In the genomic region with DNA sequence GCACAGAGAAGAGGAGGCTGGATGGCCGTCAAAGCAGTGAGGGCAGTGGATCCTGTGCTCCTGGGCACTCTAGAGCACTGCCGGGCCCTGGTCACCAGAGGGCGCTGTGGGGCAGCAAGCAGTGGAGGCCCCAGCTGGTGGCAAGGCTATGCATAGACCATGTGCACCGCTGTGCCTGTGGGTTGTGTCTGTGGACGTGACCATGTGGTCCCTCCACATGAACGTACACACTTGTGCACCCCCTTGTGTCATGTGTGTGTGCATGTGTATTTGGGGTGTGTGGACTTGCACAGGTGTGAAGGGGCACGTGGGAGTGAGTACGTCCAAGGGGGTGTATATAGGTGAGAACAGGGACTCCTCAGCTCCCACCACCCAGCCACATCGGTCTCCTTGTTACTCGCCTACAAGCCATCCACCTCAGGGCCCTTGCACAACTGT, we compare ENCODE assay signal across 1 cellular context.
A peak's percentile ranks its signal among the peaks of the same experiment; 100 is the strongest.
TF ChIP-seq lines count a peak whose summit lies in the region.

No MANE protein-coding gene starts in this region.

TF ChIP-seq in GM12878, 131 proteins besides CTCF, POLR2A, EP300 and RAD21 (continued from another document):
- TF ChIP-seq BHLHE40 (IDR thresholded peaks at IDR 0.05; ENCODE audit: borderline replicate concordance in 1 of 2, low read depth in 2 of 2, low read length in 1 of 2) (peak; percentile 41 to 58; a peak in 3 of 4 replicates), DPF2 (IDR thresholded peaks at IDR 0.05) (0 out of 2 replicates have a peak, but pooled peaks have one; percentile 25), LARP7 (IDR thresholded peaks at IDR 0.05) (peak; percentile 83), RB1 (IDR thresholded peaks at IDR 0.05; ENCODE audit: borderline replicate concordance) (peak; percentile 68; the same call in 1 of the 2 replicates), IRF4 (IDR thresholded peaks at IDR 0.05; ENCODE audit: low read depth, low read length) (peak; percentile 56; the same call in 1 of the 2 replicates), PBX3 (IDR thresholded peaks at IDR 0.05; ENCODE audit: insufficient replicate concordance, low read depth, low read length) (peak; percentile 37), TCF3 (IDR thresholded peaks at IDR 0.05; ENCODE audit: borderline replicate concordance, insufficient read depth, low read depth, low read length) (peak; percentile 86; the same call in 1 of the 2 replicates), CREM (IDR thresholded peaks at IDR 0.05; ENCODE audit: low read depth) (no peak), FOS (IDR thresholded peaks at IDR 0.05; ENCODE audit: borderline replicate concordance, extremely low read depth, insufficient read length) (no peak), SMARCA5 (IDR thresholded peaks at IDR 0.05) (peak; percentile 86; the same call in 1 of the 2 replicates), SPI1 (IDR thresholded peaks at IDR 0.05; ENCODE audit: borderline replicate concordance, insufficient read depth, low read depth, low read length) (no peak), POU2F2 (IDR thresholded peaks at IDR 0.05; ENCODE audit: borderline replicate concordance, low read depth, low read length) (peak; percentile 96; the same call in 2 of the 3 replicates), MEF2B (IDR thresholded peaks at IDR 0.05; ENCODE audit: partially characterized antibody, poor library complexity, severe bottlenecking) (no peak), TCF12 (IDR thresholded peaks at IDR 0.05; ENCODE audit: low read depth, low read length) (peak; percentile 84), RAD51 (IDR thresholded peaks at IDR 0.05) (peak; percentile 39; the same call in 1 of the 2 replicates), SMC3 (IDR thresholded peaks at IDR 0.05; ENCODE audit: borderline replicate concordance, low read length) (peak; percentile 97), IRF3 (IDR thresholded peaks at IDR 0.05) (peak; percentile 29; the same call in 1 of the 2 replicates), ZNF207 (IDR thresholded peaks at IDR 0.05; ENCODE audit: borderline replicate concordance) (peak; percentile 79; the same call in 1 of the 2 replicates), ZNF687 (IDR thresholded peaks at IDR 0.05) (no peak), ELK1 (IDR thresholded peaks at IDR 0.05; ENCODE audit: low read depth, low read length) (no peak), IKZF1 (conservative IDR thresholded peaks at IDR 0.05) (peak; percentile 19; the same call in 1 of the 2 replicates), TAF1 (IDR thresholded peaks at IDR 0.05; ENCODE audit: borderline replicate concordance, low read depth, low read length) (no peak), YY1 (IDR thresholded peaks at IDR 0.05; ENCODE audit: low read depth, low read length) (peak; percentile 72), NBN (IDR thresholded peaks at IDR 0.05) (peak; percentile 55; the same call in 1 of the 2 replicates), SP1 (IDR thresholded peaks at IDR 0.05; ENCODE audit: low read depth, low read length) (peak; percentile 22), MXI1 (IDR thresholded peaks at IDR 0.05; ENCODE audit: low read depth, low read length) (peak; percentile 88), EGR1 (IDR thresholded peaks at IDR 0.05; ENCODE audit: borderline replicate concordance in 1 of 2, low read depth in 2 of 2, low read length in 2 of 2) (no peak), USF1 (IDR thresholded peaks at IDR 0.05; ENCODE audit: borderline replicate concordance, extremely low read length, insufficient read depth, low read depth, low read length) (peak; percentile 24), MEF2A (IDR thresholded peaks at IDR 0.05; ENCODE audit: insufficient read depth, low read depth, low read length) (no peak), BACH1 (IDR thresholded peaks at IDR 0.05; ENCODE audit: borderline replicate concordance) (peak; percentile 31; the same call in 1 of the 2 replicates)
- TF ChIP-seq, protein P1, sequence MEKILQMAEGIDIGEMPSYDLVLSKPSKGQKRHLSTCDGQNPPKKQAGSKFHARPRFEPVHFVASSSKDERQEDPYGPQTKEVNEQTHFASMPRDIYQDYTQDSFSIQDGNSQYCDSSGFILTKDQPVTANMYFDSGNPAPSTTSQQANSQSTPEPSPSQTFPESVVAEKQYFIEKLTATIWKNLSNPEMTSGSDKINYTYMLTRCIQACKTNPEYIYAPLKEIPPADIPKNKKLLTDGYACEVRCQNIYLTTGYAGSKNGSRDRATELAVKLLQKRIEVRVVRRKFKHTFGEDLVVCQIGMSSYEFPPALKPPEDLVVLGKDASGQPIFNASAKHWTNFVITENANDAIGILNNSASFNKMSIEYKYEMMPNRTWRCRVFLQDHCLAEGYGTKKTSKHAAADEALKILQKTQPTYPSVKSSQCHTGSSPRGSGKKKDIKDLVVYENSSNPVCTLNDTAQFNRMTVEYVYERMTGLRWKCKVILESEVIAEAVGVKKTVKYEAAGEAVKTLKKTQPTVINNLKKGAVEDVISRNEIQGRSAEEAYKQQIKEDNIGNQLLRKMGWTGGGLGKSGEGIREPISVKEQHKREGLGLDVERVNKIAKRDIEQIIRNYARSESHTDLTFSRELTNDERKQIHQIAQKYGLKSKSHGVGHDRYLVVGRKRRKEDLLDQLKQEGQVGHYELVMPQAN (conservative IDR thresholded peaks at IDR 0.05): 0 out of 2 replicates have a peak, but pooled peaks have one; percentile 21
